In the genomic region with DNA sequence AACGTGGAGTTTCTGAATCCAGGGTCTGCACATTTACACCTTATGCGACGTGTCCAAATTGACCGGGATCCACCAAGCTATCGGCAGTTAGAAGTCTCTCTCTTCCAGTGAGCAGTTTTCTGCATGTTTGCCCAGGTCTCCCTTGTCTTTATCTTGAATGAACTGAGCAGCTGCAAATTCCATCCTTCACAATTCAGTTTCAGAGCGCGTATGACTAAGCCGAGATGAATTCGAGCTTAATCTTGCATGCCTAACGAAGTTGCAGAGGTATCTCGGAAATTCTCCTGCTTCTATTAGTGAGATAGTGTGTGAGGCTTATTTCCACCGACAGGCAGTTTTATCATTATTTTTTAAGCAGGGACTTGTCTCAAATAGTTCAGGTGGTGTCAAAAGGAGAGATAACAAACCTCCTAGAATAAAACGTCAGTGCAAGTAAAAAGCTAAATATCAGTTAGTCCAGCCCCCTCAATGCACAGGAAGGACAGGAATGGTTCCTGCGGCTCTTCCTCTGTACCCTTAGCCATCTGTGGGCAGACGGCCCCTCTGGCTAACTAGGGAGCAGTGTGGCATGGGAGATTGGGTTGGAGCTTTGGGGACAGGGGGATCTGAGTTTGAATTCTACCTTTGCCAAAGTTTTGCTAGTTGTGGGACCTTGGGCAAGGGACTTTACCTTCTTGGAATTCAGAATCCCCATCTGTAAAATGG, we compare ENCODE assay signal across 29 cellular contexts.
DNase-seq lines count a peak whose midpoint lies in the region; ATAC-seq and TF ChIP-seq lines count a peak whose summit lies in the region.
"Had no signal": no experiment of that assay in that cellular context is flagged by ENCODE, and none has a peak within 500 bp of the region (broad histone marks: within the 10 kb centered on the region; RNA-seq: fewer than 3 reads in every experiment).

No MANE protein-coding gene starts in this region.

- H3K27me3 ChIP-seq in HUES48 (ENCODE audit: control insufficient read depth, insufficient read depth, low read length) (no peaks in the 10 kb centered on the region), neuronal stem cell (ENCODE audit: control insufficient read depth in 3 of 3, insufficient read depth in 3 of 3, low read depth in 1 of 3, low read length in 3 of 3) (no peaks in the 10 kb centered on the region)
- H3K27me3 ChIP-seq: transverse colon had no signal

- H4K91ac ChIP-seq in neuronal stem cell (ENCODE audit: low read depth, low read length, poor library complexity), result no peak overlapping the region

- H3K14ac ChIP-seq in neuronal stem cell (ENCODE audit: low read length), result no peak overlapping the region

- DNase-seq in A172 (ENCODE audit: low spot score) (peak; percentile 12), fibroblast of pulmonary artery (ENCODE audit: low read depth) (peak; percentile 1), neuronal stem cell (ENCODE audit: low spot score) (peak; percentile 31), NCI-H1092 treated with DMSO at 0.1 percent for 48 hours (lab: John Stamatoyannopoulos, UW) (no peak), NCI-H524 treated with DMSO at 0.1 percent for 48 hours (lab: John Stamatoyannopoulos, UW) (no peak)
- DNase-seq: 8988T; activated CD4-positive, alpha-beta T cell treated with anti-CD3 and anti-CD28 coated beads, Interleukin-2, amount 50 U/mL, for 4 hours; activated CD8-positive, alpha-beta memory T cell treated with anti-CD3 and anti-CD28 coated beads, Interleukin-2, amount 10 ng/mL, durations not matched to agents 7 days and 5 days; activated gamma-delta T cell treated with Interleukin-2 at 50 U/mL for 16 hours; activated naive CD8-positive, alpha-beta T cell treated with anti-CD3 and anti-CD28 coated beads, Interleukin-2, amount 10 ng/mL, durations not matched to agents 7 days and 5 days; activated T-cell treated with anti-CD3 and anti-CD28 coated beads, Interleukin-2, amount 50 U/mL, for 4 hours; aorta; DND-41; GOT3; HFFc6; hypothalamus; KBM-7; left lung; MG63; naive B cell; NCI-H2029 treated with DMSO at 0.1 percent for 48 hours; NCI-H345; transverse colon had no signal

- H2BK15ac ChIP-seq in neuronal stem cell (ENCODE audit: low read length), result no peak overlapping the region

- no peak for TF ChIP-seq CTCF in fibroblast of pulmonary artery (IDR thresholded peaks at IDR 0.05; ENCODE audit: low read length, missing control alignments)

- H3K4me2 ChIP-seq in neuronal stem cell (ENCODE audit: insufficient read depth, low read length, poor library complexity, severe bottlenecking), result peak overlapping the region; percentile 28

- no peak overlapping the region for H3K23ac ChIP-seq in neuronal stem cell (ENCODE audit: low read depth, low read length, poor library complexity)

- H3K27ac ChIP-seq in HUES48 (ENCODE audit: low read depth, low read length) (peak overlapping the region; percentile 53), neuronal stem cell (replicated peaks; ENCODE audit: low read length) (peak overlapping the region; percentile 63)
- H3K27ac ChIP-seq: left lung, prostate gland, SK-N-MC, transverse colon had no signal

- ATAC-seq in HG02973 (IDR thresholded peaks at IDR 0.05; ENCODE audit: unreplicated experiment) (no peak), GM21529 (IDR thresholded peaks at IDR 0.05; ENCODE audit: unreplicated experiment) (no peak)
- ATAC-seq: activated CD8-positive, alpha-beta memory T cell treated with anti-CD3 and anti-CD28 coated beads, Interleukin-2, amount 10 ng/mL, durations not matched to agents 7 days and 5 days; activated T-cell treated with anti-CD3 and anti-CD28 coated beads, Interleukin-2, amount 50 U/mL, for 4 hours; left lung; stimulated activated effector memory CD8-positive, alpha-beta T cell treated with anti-CD3 and anti-CD28 coated beads, Interleukin-12 subunit alpha, Interleukin-12 subunit beta, amount 100 ng/mL, for 72 hours had no signal

- H3K9ac ChIP-seq in HUES48 (ENCODE audit: low read depth, low read length) (no peak overlapping the region), neuronal stem cell (ENCODE audit: low read depth, low read length, poor library complexity) (no peak overlapping the region)

- no CpG with 5 or more reads among the region's 15 CpGs for WGBS in neuronal stem cell (ENCODE audit: extremely low coverage in 2 of 2, insufficient read length in 2 of 2, insufficient replicate concordance in 1 of 2), 2 donors

- H3K9me3 ChIP-seq in HUES48 (ENCODE audit: control insufficient read depth, insufficient read depth, low read length) (no peaks in the 10 kb centered on the region), neuronal stem cell (replicated peaks in 1 of 2; ENCODE audit: control insufficient read depth in 2 of 2, insufficient read depth in 1 of 2, low read depth in 1 of 2, low read length in 2 of 2) (no peaks in the 10 kb centered on the region)
- H3K9me3 ChIP-seq: left lung, MG63, prostate gland, transverse colon had no signal

- no peak overlapping the region for H2BK120ac ChIP-seq in neuronal stem cell (ENCODE audit: low read depth, low read length)

- no peak overlapping the region for H2AFZ ChIP-seq in neuronal stem cell (ENCODE audit: low read length)

- no peaks in the 10 kb centered on the region for H3K79me1 ChIP-seq in neuronal stem cell (ENCODE audit: low read depth, low read length)

- H3K4me3 ChIP-seq in HUES48 (ENCODE audit: low read depth, low read length), result no peak overlapping the region
- no peak overlapping the region for H3K4me3 ChIP-seq in fibroblast of pulmonary artery (replicated peaks; ENCODE audit: low read depth, low read length)
- H3K4me3 ChIP-seq in neuronal stem cell (ENCODE audit: low read length in 2 of 2), result no peak overlapping the region
- H3K4me3 ChIP-seq: left lung, MG63, prostate gland, SK-N-MC, transverse colon had no signal

- peaks cover 11% of the 10 kb centered on the region; the same call in 1 of the 2 replicates for H3K4me1 ChIP-seq in HUES48 (ENCODE audit: control insufficient read depth, insufficient read depth, low read length)
- H3K4me1 ChIP-seq in neuronal stem cell (ENCODE audit: control insufficient read depth in 2 of 2, insufficient read depth in 1 of 2, low read depth in 1 of 2, low read length in 2 of 2), result peaks cover 0 to 11% of the 10 kb centered on the region in 2 donors
- H3K4me1 ChIP-seq: left lung, prostate gland, transverse colon had no signal

- no peak overlapping the region for H3K18ac ChIP-seq in neuronal stem cell (ENCODE audit: low read length)

- H3K36me3 ChIP-seq in HUES48 (ENCODE audit: control insufficient read depth, insufficient read depth, low read length) (no peaks in the 10 kb centered on the region), neuronal stem cell (replicated peaks in 1 of 2; ENCODE audit: control insufficient read depth in 2 of 2, insufficient read depth in 2 of 2, low read length in 2 of 2) (no peaks in the 10 kb centered on the region)
- H3K36me3 ChIP-seq: left lung, MG63, prostate gland, transverse colon had no signal

- H2AK5ac ChIP-seq in neuronal stem cell (ENCODE audit: low read depth, low read length), result no peak overlapping the region

- H3K4ac ChIP-seq in neuronal stem cell (ENCODE audit: low read length), result no peak overlapping the region

- no peak overlapping the region for H2BK12ac ChIP-seq in neuronal stem cell (ENCODE audit: low read length)

- no peak overlapping the region for H2BK5ac ChIP-seq in neuronal stem cell (ENCODE audit: low read length)

- no peak overlapping the region for H4K8ac ChIP-seq in neuronal stem cell (ENCODE audit: low read depth, low read length)

Comparison
In these comparisons a context has a peak if more than half of its experiments do, and no peak if none do; other contexts are left out.
1. DNase-seq: peak in A172 (single experiment), fibroblast of pulmonary artery (single experiment) and neuronal stem cell (single experiment); none in NCI-H1092 treated with DMSO at 0.1 percent for 48 hours (single experiment) and NCI-H524 treated with DMSO at 0.1 percent for 48 hours (single experiment).